1 cellular context compared by ENCODE assay signal in genomic region chr20:32031007-32031958, GRCh38.
TF ChIP-seq lines count a peak whose summit lies in the region.

No MANE protein-coding gene starts in this region.

TF ChIP-seq in WTC11, 78 proteins besides CTCF, POLR2A, EP300 and RAD21 (continued from another document):
- TF ChIP-seq, protein P1, sequence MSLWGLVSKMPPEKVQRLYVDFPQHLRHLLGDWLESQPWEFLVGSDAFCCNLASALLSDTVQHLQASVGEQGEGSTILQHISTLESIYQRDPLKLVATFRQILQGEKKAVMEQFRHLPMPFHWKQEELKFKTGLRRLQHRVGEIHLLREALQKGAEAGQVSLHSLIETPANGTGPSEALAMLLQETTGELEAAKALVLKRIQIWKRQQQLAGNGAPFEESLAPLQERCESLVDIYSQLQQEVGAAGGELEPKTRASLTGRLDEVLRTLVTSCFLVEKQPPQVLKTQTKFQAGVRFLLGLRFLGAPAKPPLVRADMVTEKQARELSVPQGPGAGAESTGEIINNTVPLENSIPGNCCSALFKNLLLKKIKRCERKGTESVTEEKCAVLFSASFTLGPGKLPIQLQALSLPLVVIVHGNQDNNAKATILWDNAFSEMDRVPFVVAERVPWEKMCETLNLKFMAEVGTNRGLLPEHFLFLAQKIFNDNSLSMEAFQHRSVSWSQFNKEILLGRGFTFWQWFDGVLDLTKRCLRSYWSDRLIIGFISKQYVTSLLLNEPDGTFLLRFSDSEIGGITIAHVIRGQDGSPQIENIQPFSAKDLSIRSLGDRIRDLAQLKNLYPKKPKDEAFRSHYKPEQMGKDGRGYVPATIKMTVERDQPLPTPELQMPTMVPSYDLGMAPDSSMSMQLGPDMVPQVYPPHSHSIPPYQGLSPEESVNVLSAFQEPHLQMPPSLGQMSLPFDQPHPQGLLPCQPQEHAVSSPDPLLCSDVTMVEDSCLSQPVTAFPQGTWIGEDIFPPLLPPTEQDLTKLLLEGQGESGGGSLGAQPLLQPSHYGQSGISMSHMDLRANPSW (CRISPR knock-in tag; conservative IDR thresholded peaks at IDR 0.05; ENCODE audit: low read depth): no peak
- TF ChIP-seq PREB (CRISPR knock-in tag; IDR thresholded peaks at IDR 0.05; ENCODE audit: borderline replicate concordance) (no peak), MXD4 (CRISPR knock-in tag; IDR thresholded peaks at IDR 0.05; ENCODE audit: borderline replicate concordance) (no peak), ZNF121 (CRISPR knock-in tag; IDR thresholded peaks at IDR 0.05) (peak; percentile 50; the same call in 1 of the 2 replicates), ZNF423 (CRISPR knock-in tag; IDR thresholded peaks at IDR 0.05) (peak; percentile 37; the same call in 1 of the 2 replicates), GTF2I (CRISPR knock-in tag; conservative IDR thresholded peaks at IDR 0.05) (0 out of 2 replicates have a peak, but pooled peaks have one; percentile 11), GABPB1 (CRISPR knock-in tag; IDR thresholded peaks at IDR 0.05) (peak; percentile 43; the same call in 1 of the 2 replicates), CDX4 (CRISPR knock-in tag; IDR thresholded peaks at IDR 0.05; ENCODE audit: borderline replicate concordance) (no peak), TP53 (CRISPR knock-in tag; IDR thresholded peaks at IDR 0.05) (no peak), TCF7 (CRISPR knock-in tag; IDR thresholded peaks at IDR 0.05; ENCODE audit: low read depth) (no peak), EMX1 (CRISPR knock-in tag; IDR thresholded peaks at IDR 0.05) (no peak), E2F5 (CRISPR knock-in tag; IDR thresholded peaks at IDR 0.05) (no peak), ELF4 (CRISPR knock-in tag; IDR thresholded peaks at IDR 0.05; ENCODE audit: low read depth) (no peak), FOXK1 (CRISPR knock-in tag; IDR thresholded peaks at IDR 0.05) (no peak), NFE2L1 (CRISPR knock-in tag; IDR thresholded peaks at IDR 0.05) (no peak), IRF2 (CRISPR knock-in tag; IDR thresholded peaks at IDR 0.05; ENCODE audit: borderline replicate concordance, low read depth) (no peak), MLX (CRISPR knock-in tag; IDR thresholded peaks at IDR 0.05) (no peak)
- TF ChIP-seq, protein P2, sequence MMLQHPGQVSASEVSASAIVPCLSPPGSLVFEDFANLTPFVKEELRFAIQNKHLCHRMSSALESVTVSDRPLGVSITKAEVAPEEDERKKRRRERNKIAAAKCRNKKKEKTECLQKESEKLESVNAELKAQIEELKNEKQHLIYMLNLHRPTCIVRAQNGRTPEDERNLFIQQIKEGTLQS (CRISPR knock-in tag; conservative IDR thresholded peaks at IDR 0.05): no peak
- TF ChIP-seq, protein P3, sequence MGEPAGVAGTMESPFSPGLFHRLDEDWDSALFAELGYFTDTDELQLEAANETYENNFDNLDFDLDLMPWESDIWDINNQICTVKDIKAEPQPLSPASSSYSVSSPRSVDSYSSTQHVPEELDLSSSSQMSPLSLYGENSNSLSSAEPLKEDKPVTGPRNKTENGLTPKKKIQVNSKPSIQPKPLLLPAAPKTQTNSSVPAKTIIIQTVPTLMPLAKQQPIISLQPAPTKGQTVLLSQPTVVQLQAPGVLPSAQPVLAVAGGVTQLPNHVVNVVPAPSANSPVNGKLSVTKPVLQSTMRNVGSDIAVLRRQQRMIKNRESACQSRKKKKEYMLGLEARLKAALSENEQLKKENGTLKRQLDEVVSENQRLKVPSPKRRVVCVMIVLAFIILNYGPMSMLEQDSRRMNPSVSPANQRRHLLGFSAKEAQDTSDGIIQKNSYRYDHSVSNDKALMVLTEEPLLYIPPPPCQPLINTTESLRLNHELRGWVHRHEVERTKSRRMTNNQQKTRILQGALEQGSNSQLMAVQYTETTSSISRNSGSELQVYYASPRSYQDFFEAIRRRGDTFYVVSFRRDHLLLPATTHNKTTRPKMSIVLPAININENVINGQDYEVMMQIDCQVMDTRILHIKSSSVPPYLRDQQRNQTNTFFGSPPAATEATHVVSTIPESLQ (CRISPR knock-in tag; IDR thresholded peaks at IDR 0.05): no peak
- TF ChIP-seq, protein P4, sequence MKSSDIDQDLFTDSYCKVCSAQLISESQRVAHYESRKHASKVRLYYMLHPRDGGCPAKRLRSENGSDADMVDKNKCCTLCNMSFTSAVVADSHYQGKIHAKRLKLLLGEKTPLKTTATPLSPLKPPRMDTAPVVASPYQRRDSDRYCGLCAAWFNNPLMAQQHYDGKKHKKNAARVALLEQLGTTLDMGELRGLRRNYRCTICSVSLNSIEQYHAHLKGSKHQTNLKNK (CRISPR knock-in tag; IDR thresholded peaks at IDR 0.05): no peak
- TF ChIP-seq, protein P5, sequence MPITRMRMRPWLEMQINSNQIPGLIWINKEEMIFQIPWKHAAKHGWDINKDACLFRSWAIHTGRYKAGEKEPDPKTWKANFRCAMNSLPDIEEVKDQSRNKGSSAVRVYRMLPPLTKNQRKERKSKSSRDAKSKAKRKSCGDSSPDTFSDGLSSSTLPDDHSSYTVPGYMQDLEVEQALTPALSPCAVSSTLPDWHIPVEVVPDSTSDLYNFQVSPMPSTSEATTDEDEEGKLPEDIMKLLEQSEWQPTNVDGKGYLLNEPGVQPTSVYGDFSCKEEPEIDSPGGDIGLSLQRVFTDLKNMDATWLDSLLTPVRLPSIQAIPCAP (CRISPR knock-in tag; IDR thresholded peaks at IDR 0.05): no peak
- TF ChIP-seq, protein P6, sequence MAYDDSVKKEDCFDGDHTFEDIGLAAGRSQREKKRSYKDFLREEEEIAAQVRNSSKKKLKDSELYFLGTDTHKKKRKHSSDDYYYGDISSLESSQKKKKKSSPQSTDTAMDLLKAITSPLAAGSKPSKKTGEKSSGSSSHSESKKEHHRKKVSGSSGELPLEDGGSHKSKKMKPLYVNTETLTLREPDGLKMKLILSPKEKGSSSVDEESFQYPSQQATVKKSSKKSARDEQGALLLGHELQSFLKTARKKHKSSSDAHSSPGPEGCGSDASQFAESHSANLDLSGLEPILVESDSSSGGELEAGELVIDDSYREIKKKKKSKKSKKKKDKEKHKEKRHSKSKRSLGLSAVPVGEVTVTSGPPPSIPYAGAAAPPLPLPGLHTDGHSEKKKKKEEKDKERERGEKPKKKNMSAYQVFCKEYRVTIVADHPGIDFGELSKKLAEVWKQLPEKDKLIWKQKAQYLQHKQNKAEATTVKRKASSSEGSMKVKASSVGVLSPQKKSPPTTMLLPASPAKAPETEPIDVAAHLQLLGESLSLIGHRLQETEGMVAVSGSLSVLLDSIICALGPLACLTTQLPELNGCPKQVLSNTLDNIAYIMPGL (CRISPR knock-in tag; IDR thresholded peaks at IDR 0.05): peak; percentile 94
